ENCODE assay signal across 8 cellular contexts in the genomic region with DNA sequence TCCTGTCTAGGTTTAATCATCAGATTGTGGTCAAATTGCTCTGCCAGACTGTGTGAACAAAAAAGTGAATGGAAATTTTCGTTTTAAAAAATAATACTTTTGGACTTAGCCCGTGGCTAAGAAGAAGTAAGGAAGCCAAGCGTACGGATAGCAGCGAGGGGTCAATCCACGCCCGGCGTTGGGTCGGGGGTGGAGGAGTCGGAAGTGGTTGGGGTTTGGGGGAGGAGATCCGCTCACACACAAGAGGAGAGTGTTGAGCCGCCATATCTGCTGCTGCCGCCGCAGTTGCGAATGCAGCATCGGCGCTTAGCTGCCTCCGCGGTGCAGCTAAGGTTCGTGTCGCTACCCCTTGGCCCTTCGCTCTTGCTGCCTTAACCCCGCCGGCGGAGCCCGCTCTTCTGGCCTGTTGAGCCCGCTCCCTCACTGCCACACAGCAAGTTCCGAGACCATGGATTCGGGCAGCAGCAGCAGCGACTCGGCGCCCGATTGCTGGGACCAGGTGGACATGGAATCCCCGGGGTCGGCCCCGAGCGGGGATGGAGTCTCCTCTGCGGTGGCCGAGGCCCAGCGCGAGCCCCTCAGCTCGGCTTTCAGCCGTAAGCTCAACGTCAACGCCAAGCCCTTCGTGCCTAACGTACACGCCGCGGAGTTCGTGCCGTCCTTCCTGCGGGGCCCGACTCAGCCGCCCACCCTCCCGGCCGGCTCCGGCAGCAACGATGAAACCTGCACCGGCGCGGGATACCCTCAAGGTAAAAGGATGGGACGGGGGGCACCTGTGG. TPM values are rescaled to one million over a fixed set of nuclear protein-coding genes. Genes with fewer than 3 reads are reported as not detected.
DNase-seq lines count a peak whose midpoint lies in the region; ATAC-seq and TF ChIP-seq lines count a peak whose summit lies in the region.

A gene (plus strand): TSS at position 264 of the 779 bp plus-strand sequence. CDS start 185 bp downstream, at position 449.

- peaks cover 29% of the 10 kb centered on the region for H3K36me3 Mint-ChIP-seq in brain

- peak within 1 kb of the TSS; percentile 77 to 98 (median 97) for H3K27ac Mint-ChIP-seq in brain

- peak within 1 kb of the TSS in 18 of 21 experiments; percentile 19 to 78 (median 66) for H3K27ac ChIP-seq in skin epidermis

- peaks cover 7% of the 10 kb centered on the region for H3K27me3 Mint-ChIP-seq in brain

- peaks cover 33% of the 10 kb centered on the region for H3K4me1 Mint-ChIP-seq in brain

- peak; percentile 95 for ATAC-seq in GM21447 (IDR thresholded peaks at IDR 0.05; ENCODE audit: unreplicated experiment)

- DNase-seq in DMS153 treated with DMSO at 0.1 percent for 48 hours (lab: John Stamatoyannopoulos, UW; ENCODE audit: unreplicated experiment) (peak; percentile 1), iPS-NIHi11 (ENCODE audit: low spot score) (peak; percentile 43), NCI-H187 treated with DMSO at 0.1 percent for 48 hours (lab: John Stamatoyannopoulos, UW) (no peak)
- DNase-seq in Jurkat, Clone E6-1 (ENCODE audit: low read depth, low spot score) = peak; percentile 74

- intact Hi-C loops in T-helper 2 cell treated with Interferon-gamma antibody and Interleukin-4, amounts not matched to agents 100 ng/mL and 5 ng/mL, for 36 hours (cut with micrococcal nuclease) = loop anchor here (2.0 kb wide), 1 partner anchor 59 kb away; no protein-coding TSS in a partner anchor

- H3K9me3 Mint-ChIP-seq in brain = peaks cover 0 to 12% (median 6%) of the 10 kb centered on the region in 5 experiments

- peak within 1 kb of the TSS; percentile 70 for H3K4me3 ChIP-seq in Jurkat, Clone E6-1 (ENCODE audit: low read length)
- peak within 1 kb of the TSS; percentile 40 to 60 (median 50) for H3K4me3 ChIP-seq in skin epidermis

- no peak for TF ChIP-seq CTCF in brain (conservative IDR thresholded peaks at IDR 0.05)

- H3K4me3 Mint-ChIP-seq in brain = peak within 1 kb of the TSS; percentile 89 to 93 (median 92)

RNA-seq across cellular contexts. Expression of the gene that starts here (rescaled TPM):
- polyA plus RNA-seq in Jurkat, Clone E6-1 (2012; ENCODE audit: insufficient read depth, insufficient read length) = 12.5 TPM
- 12.4 and 13.2 TPM in 2 replicates for total RNA-seq in T-helper 2 cell treated with Interferon-gamma antibody and Interleukin-4, amounts not matched to agents 100 ng/mL and 5 ng/mL, for 36 hours
- polyA plus RNA-seq in brain (ENCODE audit: insufficient read depth, low read depth, low replicate concordance) = 8.9 TPM
